Comparison of ENCODE assay signal across 25 cellular contexts in the genomic region with DNA sequence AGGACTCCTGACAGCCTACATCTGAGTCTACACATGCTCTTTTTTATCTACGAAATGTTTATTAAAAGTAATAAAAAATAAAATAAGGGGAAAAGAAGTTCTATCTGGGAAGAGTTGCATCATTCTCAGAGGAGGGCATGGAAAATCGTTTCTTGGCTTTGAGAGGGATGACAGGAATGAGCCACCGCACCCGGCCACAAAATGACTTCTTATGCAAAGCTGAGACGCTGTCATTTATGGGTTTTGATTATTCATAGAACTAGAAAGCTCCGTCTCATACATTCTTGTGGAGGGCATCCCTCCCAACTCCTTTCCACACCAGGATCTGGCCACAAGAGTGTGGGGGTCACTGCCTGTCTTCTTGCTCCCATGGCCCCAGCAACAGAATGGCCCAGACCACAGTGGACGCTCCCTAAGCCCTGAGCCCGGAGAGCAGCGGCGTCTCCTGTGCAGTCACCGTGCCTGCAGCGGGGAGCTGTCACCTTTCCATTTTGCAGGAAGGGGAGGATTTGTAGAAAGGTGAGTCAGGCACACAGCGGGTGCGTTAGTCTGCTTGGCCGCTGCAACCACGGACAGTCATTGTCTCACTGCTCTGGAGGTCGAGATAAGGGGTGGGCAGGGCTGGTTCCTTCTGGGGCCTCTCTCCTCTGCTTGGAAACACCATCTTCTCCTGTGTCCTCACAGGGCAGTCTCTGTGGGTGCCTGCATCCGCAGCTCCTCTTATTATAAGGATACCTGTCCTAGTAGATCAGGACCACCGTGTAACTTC.
"Had no signal": no experiment of that assay in that cellular context is flagged by ENCODE, and none has a peak within 500 bp of the region (broad histone marks: within the 10 kb centered on the region; RNA-seq: fewer than 3 reads in every experiment).

No MANE protein-coding gene starts in this region.

- H3K36me3 ChIP-seq: breast epithelium, esophagus muscularis mucosa, heart left ventricle, left ventricle myocardium inferior, neutrophil, suprapubic skin, tibial artery, upper lobe of right lung had no signal

- H3K4me2 ChIP-seq: smooth muscle cell had no signal

- H3K27me3 ChIP-seq: foreskin keratinocyte, neutrophil, tibial artery, upper lobe of right lung had no signal

- H3K4me3 ChIP-seq: breast epithelium, esophagus muscularis mucosa, heart left ventricle, left ventricle myocardium inferior, smooth muscle cell, suprapubic skin, tibial artery, upper lobe of right lung had no signal

- H3K27ac ChIP-seq: breast epithelium, esophagus muscularis mucosa, foreskin keratinocyte, heart left ventricle, left ventricle myocardium inferior, neutrophil, suprapubic skin, tibial artery, upper lobe of right lung had no signal

- H3K4me1 ChIP-seq: breast epithelium, esophagus muscularis mucosa, foreskin keratinocyte, heart left ventricle, left ventricle myocardium inferior, suprapubic skin, tibial artery, upper lobe of right lung had no signal

- H3K27ac Mint-ChIP-seq: activated CD4-positive, alpha-beta T cell treated with anti-CD3 and anti-CD28 coated beads for 36 hours; activated naive CD4-positive, alpha-beta T cell treated with anti-CD3 and anti-CD28 coated beads, Interleukin-2, amount 50 U/mL, for 72 hours; activated T-cell treated with anti-CD3 and anti-CD28 coated beads, Interleukin-2, amount 50 U/mL, for 72 hours; dendritic cell treated with granulocyte-macrophage colony-stimulating factor and Interleukin-4, amounts not matched to agents 40 ng/mL and 50 ng/mL, for 4 days; nephron; progenitor cell of endocrine pancreas; T-helper 2 cell treated with Interferon-gamma antibody and Interleukin-4, amounts not matched to agents 5 μg/mL and 100 μg/mL, for 36 hours had no signal

- H3K4me3 Mint-ChIP-seq: activated CD4-positive, alpha-beta T cell treated with anti-CD3 and anti-CD28 coated beads for 36 hours; activated T-cell treated with anti-CD3 and anti-CD28 coated beads, Interleukin-2, amount 50 U/mL, for 72 hours; dendritic cell treated with granulocyte-macrophage colony-stimulating factor and Interleukin-4, amounts not matched to agents 40 ng/mL and 50 ng/mL, for 4 days; nephron; T-helper 2 cell treated with Interferon-gamma antibody and Interleukin-4, amounts not matched to agents 5 μg/mL and 100 μg/mL, for 36 hours had no signal

- DNase-seq: activated CD4-positive, alpha-beta T cell treated with anti-CD3 and anti-CD28 coated beads for 36 hours; activated CD4-positive, CD25-positive, alpha-beta regulatory T cell; activated naive CD4-positive, alpha-beta T cell; activated T-cell treated with anti-CD3 and anti-CD28 coated beads for 4 hours; activated T-cell treated with anti-CD3 and anti-CD28 coated beads, Interleukin-2, amount 50 U/mL, for 72 hours; central memory CD4-positive, alpha-beta T cell; foreskin keratinocyte; left ventricle myocardium inferior; retina; stimulated activated CD4-positive, alpha-beta T cell treated with anti-CD3 and anti-CD28 coated beads, Interleukin-15, amount 100 ng/mL, for 24 hours; stimulated activated CD4-positive, alpha-beta T cell treated with anti-CD3 and anti-CD28 coated beads, Interleukin-2, amount 100 ng/mL, for 24 hours; stimulated activated naive CD4-positive, alpha-beta T cell; tibial artery; upper lobe of right lung had no signal

- H3K4me1 Mint-ChIP-seq: activated CD4-positive, alpha-beta T cell treated with anti-CD3 and anti-CD28 coated beads for 36 hours; nephron had no signal

- H3K36me3 Mint-ChIP-seq: activated naive CD4-positive, alpha-beta T cell treated with anti-CD3 and anti-CD28 coated beads, Interleukin-2, amount 50 U/mL, for 72 hours had no signal

- ATAC-seq: activated CD4-positive, alpha-beta T cell treated with anti-CD3 and anti-CD28 coated beads for 36 hours; activated naive CD4-positive, alpha-beta T cell treated with anti-CD3 and anti-CD28 coated beads, Interleukin-2, amount 50 U/mL, for 72 hours; activated T-cell treated with anti-CD3 and anti-CD28 coated beads, Interleukin-2, amount 50 U/mL, for 72 hours; foreskin keratinocyte; heart left ventricle; upper lobe of right lung had no signal

- H3K9me3 Mint-ChIP-seq: activated naive CD4-positive, alpha-beta T cell treated with anti-CD3 and anti-CD28 coated beads, Interleukin-2, amount 50 U/mL, for 72 hours; activated T-cell treated with anti-CD3 and anti-CD28 coated beads, Interleukin-2, amount 50 U/mL, for 72 hours; dendritic cell treated with granulocyte-macrophage colony-stimulating factor and Interleukin-4, amounts not matched to agents 40 ng/mL and 50 ng/mL, for 4 days; nephron; T-helper 2 cell treated with Interferon-gamma antibody and Interleukin-4, amounts not matched to agents 5 μg/mL and 100 μg/mL, for 36 hours had no signal

- H3K27me3 Mint-ChIP-seq: activated CD4-positive, alpha-beta T cell treated with anti-CD3 and anti-CD28 coated beads for 36 hours; dendritic cell treated with granulocyte-macrophage colony-stimulating factor and Interleukin-4, amounts not matched to agents 40 ng/mL and 50 ng/mL, for 4 days had no signal

- H3K9me3 ChIP-seq: breast epithelium, esophagus muscularis mucosa, heart left ventricle, left ventricle myocardium inferior, neutrophil, suprapubic skin, tibial artery, upper lobe of right lung had no signal
